ENCODE assay signal across 1 cellular context in the genomic region with DNA sequence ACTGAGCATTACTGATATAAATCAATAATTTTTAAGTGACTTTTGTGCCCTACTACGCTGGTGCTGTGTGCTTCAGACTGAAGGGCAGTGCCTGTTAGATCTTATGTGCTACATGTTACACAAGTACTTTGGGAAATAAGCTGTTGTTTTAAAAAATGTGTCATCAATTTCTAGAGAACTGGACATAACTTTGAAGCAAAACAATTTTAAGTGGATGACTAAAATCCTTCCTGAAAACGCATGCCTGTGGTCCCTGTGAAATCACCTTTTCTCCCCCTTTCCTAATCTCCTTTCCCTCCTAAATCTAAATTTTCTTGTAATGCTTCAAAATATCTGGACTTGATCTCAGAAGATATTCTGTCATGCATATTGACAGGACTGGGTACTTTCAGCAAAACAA.
TF ChIP-seq lines count a peak whose summit lies in the region.

No MANE protein-coding gene starts in this region.

TF ChIP-seq in K562, 482 proteins besides CTCF, POLR2A, EP300 and RAD21:
- TF ChIP-seq ZNF696 (CRISPR knock-in tag; conservative IDR thresholded peaks at IDR 0.05), result no peak
- TF ChIP-seq ATF1 (CRISPR knock-in tag; IDR thresholded peaks at IDR 0.05), result no peak
- TF ChIP-seq ATF1 (tag; IDR thresholded peaks at IDR 0.05), result no peak
- TF ChIP-seq, protein P1, sequence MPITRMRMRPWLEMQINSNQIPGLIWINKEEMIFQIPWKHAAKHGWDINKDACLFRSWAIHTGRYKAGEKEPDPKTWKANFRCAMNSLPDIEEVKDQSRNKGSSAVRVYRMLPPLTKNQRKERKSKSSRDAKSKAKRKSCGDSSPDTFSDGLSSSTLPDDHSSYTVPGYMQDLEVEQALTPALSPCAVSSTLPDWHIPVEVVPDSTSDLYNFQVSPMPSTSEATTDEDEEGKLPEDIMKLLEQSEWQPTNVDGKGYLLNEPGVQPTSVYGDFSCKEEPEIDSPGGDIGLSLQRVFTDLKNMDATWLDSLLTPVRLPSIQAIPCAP (CRISPR knock-in tag; IDR thresholded peaks at IDR 0.05; ENCODE audit: borderline replicate concordance), result no peak
- TF ChIP-seq FOXJ2 (tag; IDR thresholded peaks at IDR 0.05), result no peak
- no peak for TF ChIP-seq ZC3H8 (IDR thresholded peaks at IDR 0.05)
- TF ChIP-seq EGR1 (conservative IDR thresholded peaks at IDR 0.05), result no peak
- TF ChIP-seq, protein P2, sequence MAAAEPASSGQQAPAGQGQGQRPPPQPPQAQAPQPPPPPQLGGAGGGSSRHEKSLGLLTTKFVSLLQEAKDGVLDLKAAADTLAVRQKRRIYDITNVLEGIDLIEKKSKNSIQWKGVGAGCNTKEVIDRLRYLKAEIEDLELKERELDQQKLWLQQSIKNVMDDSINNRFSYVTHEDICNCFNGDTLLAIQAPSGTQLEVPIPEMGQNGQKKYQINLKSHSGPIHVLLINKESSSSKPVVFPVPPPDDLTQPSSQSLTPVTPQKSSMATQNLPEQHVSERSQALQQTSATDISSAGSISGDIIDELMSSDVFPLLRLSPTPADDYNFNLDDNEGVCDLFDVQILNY (CRISPR knock-in tag; IDR thresholded peaks at IDR 0.05), result no peak
- TF ChIP-seq BCOR (IDR thresholded peaks at IDR 0.05), result no peak
- TF ChIP-seq SRSF1 (IDR thresholded peaks at IDR 0.05; ENCODE audit: low read depth, low read length), result no peak
